In genomic region chr12:1616233-1617066, GRCh38 we compare ENCODE assay signal across 16 cellular contexts. TPM values are rescaled to one million over a fixed set of nuclear protein-coding genes. Genes with fewer than 3 reads are reported as not detected.
DNase-seq lines count a peak whose midpoint lies in the region; ATAC-seq and TF ChIP-seq lines count a peak whose summit lies in the region.
"Had no signal": no experiment of that assay in that cellular context is flagged by ENCODE, and none has a peak within 500 bp of the region (broad histone marks: within the 10 kb centered on the region; RNA-seq: fewer than 3 reads in every experiment).

No MANE protein-coding gene starts in this region.

- no peak overlapping the region for H3K4me3 Mint-ChIP-seq in Calu3 (ENCODE audit: low read depth, unreplicated experiment)
- H3K4me3 Mint-ChIP-seq: stimulated activated effector memory CD8-positive, alpha-beta T cell treated with anti-CD3 and anti-CD28 coated beads, Interleukin-12 subunit alpha, Interleukin-12 subunit beta, amount 100 ng/mL, for 72 hours had no signal

- H3K4me3 ChIP-seq in RWPE2 (ENCODE audit: severe bottlenecking), result no peak overlapping the region
- H3K4me3 ChIP-seq: mucosa of descending colon, SJSA1, vagina had no signal

- H3K4me1 Mint-ChIP-seq in Calu3 (ENCODE audit: low read depth, unreplicated experiment), result no peaks in the 10 kb centered on the region

- peaks cover 28% of the 10 kb centered on the region for H3K4me1 ChIP-seq in RWPE2 (ENCODE audit: insufficient read depth, poor library complexity, severe bottlenecking)
- H3K4me1 ChIP-seq: vagina had no signal

- no peak overlapping the region for H3K27ac Mint-ChIP-seq in Calu3 (ENCODE audit: unreplicated experiment)
- H3K27ac Mint-ChIP-seq: stimulated activated effector memory CD8-positive, alpha-beta T cell treated with anti-CD3 and anti-CD28 coated beads, Interleukin-12 subunit alpha, Interleukin-12 subunit beta, amount 100 ng/mL, for 72 hours had no signal

- ATAC-seq in HG02852 (IDR thresholded peaks at IDR 0.05; ENCODE audit: unreplicated experiment) (peak; percentile 40), RWPE2 (ENCODE audit: low read depth) (peak; percentile 59; the same call in 2 of the 3 replicates), HG02970 (IDR thresholded peaks at IDR 0.05; ENCODE audit: low FRiP score, unreplicated experiment) (no peak)
- ATAC-seq: mucosa of descending colon; stimulated activated effector memory CD8-positive, alpha-beta T cell treated with anti-CD3 and anti-CD28 coated beads, Interleukin-12 subunit alpha, Interleukin-12 subunit beta, amount 100 ng/mL, for 72 hours had no signal

- TF ChIP-seq CTCF in RWPE2 (IDR thresholded peaks at IDR 0.05; ENCODE audit: poor library complexity, severe bottlenecking) (no peak), Calu3 (IDR thresholded peaks at IDR 0.05; ENCODE audit: unreplicated experiment) (no peak)

- H3K9me3 Mint-ChIP-seq in Calu3 (ENCODE audit: low read depth, unreplicated experiment), result no peaks in the 10 kb centered on the region
- H3K9me3 Mint-ChIP-seq: stimulated activated effector memory CD8-positive, alpha-beta T cell treated with anti-CD3 and anti-CD28 coated beads, Interleukin-12 subunit alpha, Interleukin-12 subunit beta, amount 100 ng/mL, for 72 hours had no signal

- H3K27me3 ChIP-seq in RWPE2 (ENCODE audit: insufficient read depth, poor library complexity, severe bottlenecking), result no peaks in the 10 kb centered on the region
- H3K27me3 ChIP-seq: SJSA1, vagina had no signal

- H3K36me3 ChIP-seq in RWPE2 (ENCODE audit: low read depth), result no peaks in the 10 kb centered on the region
- H3K36me3 ChIP-seq: SJSA1, vagina had no signal

- no peaks in the 10 kb centered on the region for H3K36me3 Mint-ChIP-seq in Calu3 (ENCODE audit: insufficient read depth, unreplicated experiment)
- H3K36me3 Mint-ChIP-seq: stimulated activated effector memory CD8-positive, alpha-beta T cell treated with anti-CD3 and anti-CD28 coated beads, Interleukin-12 subunit alpha, Interleukin-12 subunit beta, amount 100 ng/mL, for 72 hours had no signal

- intact Hi-C loops in Calu3 (cut with micrococcal nuclease; ENCODE audit: unreplicated experiment), result no loop called here

- CTCF ChIA-PET in Calu3 (lab: Charles Lee), result no interaction called here

- no peak overlapping the region for H3K27ac ChIP-seq in RWPE2 (ENCODE audit: poor library complexity, severe bottlenecking)
- H3K27ac ChIP-seq: SJSA1, vagina had no signal

- BruUV-seq in Calu3 (replicated peaks; lab: Mats Ljungman, UMichigan), result no TSS peak

- peaks cover 56% of the 10 kb centered on the region for H3K27me3 Mint-ChIP-seq in Calu3 (ENCODE audit: unreplicated experiment)

- peak; percentile 56 for DNase-seq in GDM1 (lab: John Stamatoyannopoulos, UW)
- DNase-seq in RWPE2 (ENCODE audit: low spot score), result no peak
- DNase-seq in germinal center (ENCODE audit: low spot score), result peak; percentile 17
- no peak for DNase-seq in activated gamma-delta T cell (lab: John Stamatoyannopoulos, UW)
- no peak for DNase-seq in Calu3
- DNase-seq in NCI-H748 treated with DMSO at 0.1 percent for 48 hours (lab: John Stamatoyannopoulos, UW), result no peak
- DNase-seq: foreskin fibroblast; mucosa of descending colon; NCI-H1436; NCI-H510A treated with DMSO at 0.1 percent for 48 hours; stimulated activated CD4-positive, alpha-beta T cell treated with anti-CD3 and anti-CD28 coated beads, Interleukin-2, amount 100 ng/mL, for 24 hours had no signal

- no peaks in the 10 kb centered on the region for H3K9me3 ChIP-seq in RWPE2 (ENCODE audit: severe bottlenecking)
- H3K9me3 ChIP-seq: mucosa of descending colon, SJSA1, vagina had no signal

RNA-seq across cellular contexts. Expression of gene WNT5B, which starts 12.6 kb away (rescaled TPM):
- 0.24 TPM in 1 of 2 replicates, not detected in the other for total RNA-seq in Calu3 (2022)

RNA-seq across cellular contexts. Expression of gene FBXL14, which starts 22.1 kb away (rescaled TPM):
- 19.4 and 20.1 TPM in 2 replicates for total RNA-seq in Calu3 (2022)

Comparison
In these comparisons a context has a peak if more than half of its experiments do, and no peak if none do; other contexts are left out.
1. DNase-seq: peak in GDM1 (single experiment) and germinal center (single experiment); none in RWPE2 (single experiment), activated gamma-delta T cell (single experiment), Calu3 (single experiment) and NCI-H748 treated with DMSO at 0.1 percent for 48 hours (single experiment).